22 cellular contexts compared by ENCODE assay signal in genomic region chr18:45328762-45329161, GRCh38.
DNase-seq lines count a peak whose midpoint lies in the region; ATAC-seq and TF ChIP-seq lines count a peak whose summit lies in the region.
"Had no signal": no experiment of that assay in that cellular context is flagged by ENCODE, and none has a peak within 500 bp of the region (broad histone marks: within the 10 kb centered on the region; RNA-seq: fewer than 3 reads in every experiment).

No MANE protein-coding gene starts in this region.

- H3K27ac Mint-ChIP-seq in brain = peak overlapping the region in 4 of 5 experiments; percentile 22 to 62 (median 58)
- H3K27ac Mint-ChIP-seq: activated naive CD8-positive, alpha-beta T cell treated with anti-CD3 and anti-CD28 coated beads, Interleukin-2, amount 50 U/mL, for 24 hours; CD8-positive, alpha-beta T cell; stimulated activated naive CD8-positive, alpha-beta T cell treated with anti-CD3 and anti-CD28 coated beads, Interleukin-15, Interleukin-2, amounts not matched to agents 100 ng/mL and 50 ng/mL, for 24 hours had no signal

- WGBS in gastroesophageal sphincter (ENCODE audit: low coverage in 1 of 2), 2 donors = 43 to 70% methylated on average over 6 of the region's 6 CpGs

- no peak for TF ChIP-seq CTCF in brain (conservative IDR thresholded peaks at IDR 0.05)
- no peak for TF ChIP-seq CTCF in gastroesophageal sphincter (IDR thresholded peaks at IDR 0.05)
- no peak for TF ChIP-seq CTCF in gastrocnemius medialis (IDR thresholded peaks at IDR 0.05 in 4 of 5, conservative IDR thresholded peaks at IDR 0.05 in 1 of 5)

- no peak for ATAC-seq in gastroesophageal sphincter
- ATAC-seq in gastrocnemius medialis = no peak
- ATAC-seq in HG02571 (IDR thresholded peaks at IDR 0.05; ENCODE audit: unreplicated experiment) = no peak
- ATAC-seq: activated naive CD8-positive, alpha-beta T cell treated with anti-CD3 and anti-CD28 coated beads, Interleukin-2, amount 50 U/mL, for 24 hours; CD8-positive, alpha-beta T cell; mucosa of descending colon had no signal

- in situ Hi-C loops in gastrocnemius medialis (cut with MboI; ENCODE audit: low sequenced_read_pairs in 4 of 4) = loop anchor here in 1 of 4 donors (10.0 kb wide), 1 partner anchor 524 kb away; no protein-coding TSS in a partner anchor

- peaks cover 81% of the 10 kb centered on the region for H3K4me1 Mint-ChIP-seq in brain
- H3K4me1 Mint-ChIP-seq: activated naive CD8-positive, alpha-beta T cell treated with anti-CD3 and anti-CD28 coated beads, Interleukin-2, amount 50 U/mL, for 24 hours had no signal

- H3K4me3 ChIP-seq in gastroesophageal sphincter = no peak overlapping the region
- H3K4me3 ChIP-seq in gastrocnemius medialis = no peak overlapping the region
- H3K4me3 ChIP-seq in H7 (ENCODE audit: insufficient read depth, low read depth, low read length) = no peak overlapping the region
- H3K4me3 ChIP-seq: coronary artery, mucosa of descending colon, transverse colon had no signal

- H3K36me3 ChIP-seq in gastroesophageal sphincter (no peaks in the 10 kb centered on the region), gastrocnemius medialis (no peaks in the 10 kb centered on the region), H7 (replicated peaks; ENCODE audit: control insufficient read depth, insufficient read depth, low read length) (no peaks in the 10 kb centered on the region)
- H3K36me3 ChIP-seq: transverse colon had no signal

- H3K27ac ChIP-seq in gastroesophageal sphincter = peak overlapping the region in 3 of 4 donors; percentile 33 to 42 (median 36)
- peak overlapping the region; percentile 82 to 92 (median 90) for H3K27ac ChIP-seq in gastrocnemius medialis
- H3K27ac ChIP-seq: transverse colon had no signal

- TF ChIP-seq EP300 in gastroesophageal sphincter (IDR thresholded peaks at IDR 0.05) = no peak

- H3K9me3 ChIP-seq in gastroesophageal sphincter (no peaks in the 10 kb centered on the region), gastrocnemius medialis (no peaks in the 10 kb centered on the region)
- H3K9me3 ChIP-seq: mucosa of descending colon, transverse colon had no signal

- TF ChIP-seq POLR2A in gastroesophageal sphincter (IDR thresholded peaks at IDR 0.05) (no peak), gastrocnemius medialis (IDR thresholded peaks at IDR 0.05) (no peak)

- DNase-seq in EH (ENCODE audit: low read depth) = peak; percentile 19
- no peak for DNase-seq in gastrocnemius medialis
- no peak for DNase-seq in NCI-H748 (lab: John Stamatoyannopoulos, UW; ENCODE audit: unreplicated experiment)
- no peak for DNase-seq in NCI-H82 (lab: John Stamatoyannopoulos, UW)
- no peak for DNase-seq in H7
- DNase-seq: activated CD4-positive, alpha-beta T cell treated with anti-CD3 and anti-CD28 coated beads for 1 hour; activated CD8-positive, alpha-beta memory T cell treated with anti-CD3 and anti-CD28 coated beads for 24 hours; activated gamma-delta T cell treated with Interleukin-2 at 50 U/mL for 16 hours; activated naive CD8-positive, alpha-beta T cell treated with anti-CD3 and anti-CD28 coated beads, Interleukin-2, amount 50 U/mL, for 24 hours; activated T-cell treated with anti-CD3 and anti-CD28 coated beads, Interleukin-2, amount 50 U/mL, for 1 hour; CD8-positive, alpha-beta T cell; DMS 273 treated with DMSO at 0.1 percent for 48 hours; NCI-H187 treated with DMSO at 0.1 percent for 48 hours; NCI-H524 treated with DMSO at 0.1 percent for 48 hours; transverse colon had no signal

- H3K27me3 Mint-ChIP-seq in brain = peaks cover 3% of the 10 kb centered on the region

- H3K27me3 ChIP-seq in gastroesophageal sphincter (no peaks in the 10 kb centered on the region), gastrocnemius medialis (no peaks in the 10 kb centered on the region), H7 (ENCODE audit: control insufficient read depth, insufficient read depth, low read length) (no peaks in the 10 kb centered on the region)
- H3K27me3 ChIP-seq: transverse colon had no signal

- H3K4me3 Mint-ChIP-seq in brain = no peak overlapping the region
- H3K4me3 Mint-ChIP-seq: activated naive CD8-positive, alpha-beta T cell treated with anti-CD3 and anti-CD28 coated beads, Interleukin-2, amount 50 U/mL, for 24 hours; CD8-positive, alpha-beta T cell; neural crest cell; stimulated activated naive CD8-positive, alpha-beta T cell treated with anti-CD3 and anti-CD28 coated beads, Interleukin-15, Interleukin-2, amounts not matched to agents 100 ng/mL and 50 ng/mL, for 24 hours had no signal

- H3K4me1 ChIP-seq in gastroesophageal sphincter (peaks cover 0 to 13% (median 0%) of the 10 kb centered on the region in 3 donors), gastrocnemius medialis (peaks cover 73 to 82% of the 10 kb centered on the region in 2 donors)
- H3K4me1 ChIP-seq: transverse colon had no signal

- intact Hi-C loops in gastrocnemius medialis (cut with DNase I; ENCODE audit: low total_unique reads) = loop anchor here (5.0 kb wide), 1 partner anchor 506 kb away; no protein-coding TSS in a partner anchor

- H3K9me3 Mint-ChIP-seq in brain = no peaks in the 10 kb centered on the region
- H3K9me3 Mint-ChIP-seq: activated naive CD8-positive, alpha-beta T cell treated with anti-CD3 and anti-CD28 coated beads, Interleukin-2, amount 50 U/mL, for 24 hours; CD8-positive, alpha-beta T cell; stimulated activated naive CD8-positive, alpha-beta T cell treated with anti-CD3 and anti-CD28 coated beads, Interleukin-15, Interleukin-2, amounts not matched to agents 100 ng/mL and 50 ng/mL, for 24 hours had no signal

- H3K36me3 Mint-ChIP-seq in brain = no peaks in the 10 kb centered on the region
- H3K36me3 Mint-ChIP-seq: CD8-positive, alpha-beta T cell had no signal
